Comparison of ENCODE assay signal across 8 cellular contexts in the genomic region with DNA sequence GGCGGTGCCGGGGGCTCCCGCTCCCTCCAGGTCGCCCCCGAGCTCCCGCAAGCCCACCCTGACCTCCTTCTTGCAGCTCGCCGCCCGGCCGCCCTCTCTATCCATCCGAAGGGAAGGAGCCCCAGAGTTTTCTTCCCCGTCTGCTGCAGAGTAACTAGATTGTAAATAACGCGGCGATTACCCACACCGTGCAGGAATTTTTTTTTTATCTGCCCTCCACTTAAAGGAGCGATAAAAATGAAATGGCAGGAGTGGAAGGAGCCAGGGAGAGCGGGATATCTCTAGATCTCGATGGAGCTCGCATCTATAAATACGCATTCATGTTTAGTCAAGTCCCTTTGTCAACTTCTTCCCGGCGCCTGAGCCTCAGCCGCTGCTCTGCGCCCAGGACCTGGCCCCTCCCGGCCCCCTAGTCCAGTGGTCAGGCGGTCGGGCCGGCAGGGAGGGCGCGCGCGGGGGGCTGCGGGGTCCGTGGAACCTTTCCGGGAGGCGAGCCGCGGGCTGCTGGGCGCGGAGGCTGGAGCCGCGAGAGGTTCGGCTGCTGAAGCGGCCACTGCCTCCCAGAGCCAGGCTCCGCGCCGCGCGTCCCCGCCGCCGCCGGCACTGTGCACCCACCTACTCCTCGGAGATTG.
DNase-seq lines count a peak whose midpoint lies in the region; ATAC-seq and TF ChIP-seq lines count a peak whose summit lies in the region.

No MANE protein-coding gene starts in this region.

- peaks cover 65% of the 10 kb centered on the region for H3K27me3 Mint-ChIP-seq in T-helper 2 cell treated with Interferon-gamma antibody and Interleukin-4, amounts not matched to agents 5 μg/mL and 100 μg/mL, for 36 hours (ENCODE audit: low read depth)
- H3K27me3 Mint-ChIP-seq in chondrocyte (ENCODE audit: low read depth), result no peaks in the 10 kb centered on the region

- no peak for TF ChIP-seq CTCF in chondrocyte (IDR thresholded peaks at IDR 0.05)

- TF ChIP-seq POLR2A in erythroblast (IDR thresholded peaks at IDR 0.05; ENCODE audit: low read length), result no peak

- ATAC-seq in stimulated activated naive CD8-positive, alpha-beta T cell treated with anti-CD3 and anti-CD28 coated beads, Interleukin-15, Interleukin-2, amounts not matched to agents 100 U/mL and 50 U/mL, for 24 hours, result peak; percentile 10
- ATAC-seq in GM19452 (IDR thresholded peaks at IDR 0.05; ENCODE audit: unreplicated experiment), result no peak

- no peaks in the 10 kb centered on the region for H3K36me3 Mint-ChIP-seq in T-helper 2 cell treated with Interferon-gamma antibody and Interleukin-4, amounts not matched to agents 5 μg/mL and 100 μg/mL, for 36 hours (ENCODE audit: low read depth)
- no peaks in the 10 kb centered on the region for H3K36me3 Mint-ChIP-seq in chondrocyte (ENCODE audit: low read depth)

- peak overlapping the region; percentile 74 for H3K4me3 Mint-ChIP-seq in T-helper 2 cell treated with Interferon-gamma antibody and Interleukin-4, amounts not matched to agents 5 μg/mL and 100 μg/mL, for 36 hours
- peak overlapping the region; percentile 85 for H3K4me3 Mint-ChIP-seq in chondrocyte (ENCODE audit: unreplicated experiment)

- no peak for DNase-seq in T-helper 2 cell treated with Interferon-gamma antibody and Interleukin-4, amounts not matched to agents 5 μg/mL and 100 μg/mL, for 36 hours (ENCODE audit: low spot score)
- no peak for DNase-seq in T-helper 2 cell
- peak; percentile 17 for DNase-seq in NCI-H2227 treated with DMSO at 0.1 percent for 48 hours (lab: John Stamatoyannopoulos, UW)
- DNase-seq in chondrocyte (ENCODE audit: low spot score), result no peak
- peak; percentile 80 for DNase-seq in left kidney (ENCODE audit: low read depth, low spot score)
- DNase-seq in stimulated activated naive CD8-positive, alpha-beta T cell treated with anti-CD3 and anti-CD28 coated beads, Interleukin-15, Interleukin-2, amounts not matched to agents 100 U/mL and 50 U/mL, for 24 hours, result no peak
- no peak for DNase-seq in erythroblast (lab: John Stamatoyannopoulos, UW)

- H3K27ac Mint-ChIP-seq in T-helper 2 cell treated with Interferon-gamma antibody and Interleukin-4, amounts not matched to agents 5 μg/mL and 100 μg/mL, for 36 hours, result no peak overlapping the region
- H3K27ac Mint-ChIP-seq in chondrocyte (ENCODE audit: unreplicated experiment), result peak overlapping the region; percentile 62

- H3K9me3 Mint-ChIP-seq in T-helper 2 cell treated with Interferon-gamma antibody and Interleukin-4, amounts not matched to agents 5 μg/mL and 100 μg/mL, for 36 hours, result no peaks in the 10 kb centered on the region
- H3K9me3 Mint-ChIP-seq in chondrocyte (ENCODE audit: low read depth), result no peaks in the 10 kb centered on the region

- H3K4me1 Mint-ChIP-seq in T-helper 2 cell treated with Interferon-gamma antibody and Interleukin-4, amounts not matched to agents 5 μg/mL and 100 μg/mL, for 36 hours (ENCODE audit: low read depth), result peaks cover 16% of the 10 kb centered on the region
- H3K4me1 Mint-ChIP-seq in chondrocyte (ENCODE audit: low read depth), result peaks cover 35% of the 10 kb centered on the region

Comparison
In these comparisons a context has a peak if more than half of its experiments do, and no peak if none do; other contexts are left out.
1. DNase-seq: peak in NCI-H2227 treated with DMSO at 0.1 percent for 48 hours (single experiment) and left kidney (single experiment); none in T-helper 2 cell treated with Interferon-gamma antibody and Interleukin-4, amounts not matched to agents 5 μg/mL and 100 μg/mL, for 36 hours (single experiment), T-helper 2 cell (0 of 5), chondrocyte (single experiment), stimulated activated naive CD8-positive, alpha-beta T cell treated with anti-CD3 and anti-CD28 coated beads, Interleukin-15, Interleukin-2, amounts not matched to agents 100 U/mL and 50 U/mL, for 24 hours (single experiment) and erythroblast (0 of 2).